Comparison of ENCODE assay signal across 8 cellular contexts in genomic region chr18:70205421-70206397, GRCh38. TPM values are rescaled to one million over a fixed set of nuclear protein-coding genes. Genes with fewer than 3 reads are reported as not detected.
DNase-seq lines count a peak whose midpoint lies in the region; ATAC-seq and TF ChIP-seq lines count a peak whose summit lies in the region.

A gene with protein sequence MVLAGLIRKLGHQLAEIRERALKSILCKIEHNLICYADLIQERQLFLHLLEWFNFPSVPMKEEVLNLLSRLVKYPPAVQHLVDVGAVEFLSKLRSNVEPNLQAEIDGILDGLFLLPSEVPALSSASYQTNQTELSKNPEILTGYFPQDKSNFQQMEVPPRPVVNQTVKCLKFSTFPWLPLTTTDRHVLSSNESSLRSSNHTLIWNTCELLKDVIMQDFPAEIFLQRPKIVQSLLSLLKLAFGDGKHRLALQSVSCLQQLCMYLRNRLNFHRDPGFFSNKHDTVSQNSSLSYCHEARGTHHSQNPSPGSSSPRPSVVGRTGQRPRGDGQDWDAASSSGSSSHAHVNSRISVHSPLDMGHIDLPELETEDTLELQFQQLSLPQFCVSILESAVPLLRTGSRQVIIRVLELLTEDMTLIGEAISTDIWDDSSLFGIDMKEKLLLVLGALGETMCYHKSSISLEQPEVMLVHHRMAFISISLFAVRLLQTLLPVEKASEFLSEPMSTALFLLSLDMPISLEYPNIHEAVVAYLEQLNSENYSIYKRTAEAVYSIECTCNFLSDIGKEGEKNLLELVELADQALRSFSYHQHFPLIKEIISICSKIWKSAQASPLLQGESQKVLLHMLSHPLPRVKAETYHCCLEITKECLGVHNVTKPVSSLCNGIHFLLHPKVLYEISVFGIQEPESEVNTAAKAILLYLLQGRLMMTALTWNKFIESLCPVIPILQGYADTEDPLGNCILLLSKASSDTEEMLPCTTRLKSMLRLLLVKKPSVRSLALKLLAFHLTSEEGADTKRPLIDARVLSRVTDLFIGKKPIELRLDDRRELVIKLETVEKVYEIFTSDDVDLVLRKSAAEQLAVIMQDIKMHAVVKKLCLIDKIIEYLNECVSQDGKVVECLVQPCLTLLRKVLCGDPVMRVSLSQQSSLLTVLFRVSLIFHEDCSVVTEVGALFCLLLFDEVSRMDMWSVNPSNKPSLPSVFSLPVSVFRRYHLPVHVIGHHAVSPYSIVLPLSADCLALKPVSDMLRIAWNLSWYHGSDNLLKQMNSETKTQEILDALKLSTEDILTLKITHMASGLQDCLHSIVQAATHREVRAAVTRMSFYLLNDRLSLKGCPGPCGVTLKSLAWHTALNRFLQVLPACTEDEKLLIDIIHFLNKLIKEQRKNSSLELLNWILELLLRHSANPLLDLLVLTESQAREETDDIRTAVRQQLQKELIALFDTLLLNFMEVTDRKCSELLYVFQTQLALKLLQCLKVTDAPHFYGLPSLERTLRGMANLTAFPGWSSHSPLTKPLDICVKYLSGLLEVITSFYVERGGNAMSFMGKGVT (N-terminal part only) (minus strand): TSS chr18:70205687. CDS start chr18:70205658, 29 bp downstream.

- peaks cover 22% of the 10 kb centered on the region for H3K79me2 ChIP-seq in OCI-LY3 (ENCODE audit: low read length)

- H3K27me3 Mint-ChIP-seq in Calu3 (ENCODE audit: unreplicated experiment) (no peaks in the 10 kb centered on the region), endothelial cell (ENCODE audit: unreplicated experiment) (no peaks in the 10 kb centered on the region)

- no TSS peak for BruUV-seq in Calu3 (replicated peaks; lab: Mats Ljungman, UMichigan)

- H3K4me1 ChIP-seq in OCI-LY3 (ENCODE audit: low read length), result peaks cover 18% of the 10 kb centered on the region

- peak within 1 kb of the TSS; percentile 98 for H2AFZ ChIP-seq in OCI-LY3 (ENCODE audit: low read depth, low read length)

- TF ChIP-seq CTCF in Calu3 (IDR thresholded peaks at IDR 0.05; ENCODE audit: unreplicated experiment) (no peak), OCI-LY3 (IDR thresholded peaks at IDR 0.05; ENCODE audit: low read depth, low read length) (no peak), endothelial cell (IDR thresholded peaks at IDR 0.05; ENCODE audit: unreplicated experiment) (no peak)

- peak; percentile 97 for ATAC-seq in GM21515 (IDR thresholded peaks at IDR 0.05; ENCODE audit: unreplicated experiment)

- H3K27ac Mint-ChIP-seq in Calu3 (ENCODE audit: unreplicated experiment) (peak within 1 kb of the TSS; percentile 95), endothelial cell (ENCODE audit: unreplicated experiment) (peak within 1 kb of the TSS; percentile 97)

- peak within 1 kb of the TSS; percentile 77 for H3K4me3 ChIP-seq in OCI-LY3 (ENCODE audit: low read length)

- H3K36me3 Mint-ChIP-seq in Calu3 (ENCODE audit: insufficient read depth, unreplicated experiment) (peaks cover 21% of the 10 kb centered on the region), endothelial cell (ENCODE audit: low read depth, unreplicated experiment) (no peaks in the 10 kb centered on the region)

- H4K20me1 ChIP-seq in OCI-LY3 (ENCODE audit: insufficient read depth, low read length), result no peaks in the 10 kb centered on the region

- peak within 1 kb of the TSS; percentile 80 for H3K27ac ChIP-seq in OCI-LY3 (ENCODE audit: low read length)

- H3K9ac ChIP-seq in OCI-LY3 (ENCODE audit: low read length), result peak within 1 kb of the TSS; percentile 78

- CTCF ChIA-PET in Calu3 (lab: Charles Lee), result interaction anchor here (0.7 to 2.1 kb wide), 2 partner anchors 10 to 251 kb away, joined by 3 to 10 read pairs; no protein-coding TSS in a partner anchor

- H3K27me3 ChIP-seq in OCI-LY3 (ENCODE audit: low read depth, low read length), result no peaks in the 10 kb centered on the region

- peak; percentile 96 for DNase-seq in Calu3
- peak; percentile 48 for DNase-seq in HuH-7 (ENCODE audit: low spot score)
- peak; percentile 97 for DNase-seq in activated CD8-positive, alpha-beta memory T cell treated with anti-CD3 and anti-CD28 coated beads, Interleukin-2, amount 50 U/mL, for 48 hours
- DNase-seq in endothelial cell (ENCODE audit: low spot score), result peak; percentile 94
- peak; percentile 97 for DNase-seq in midbrain (lab: John Stamatoyannopoulos, UW)
- DNase-seq in stimulated activated CD8-positive, alpha-beta memory T cell treated with anti-CD3 and anti-CD28 coated beads, Interleukin-2, amount 100 ng/mL, for 1 hour (ENCODE audit: low read depth in 2 of 2), result peak; percentile 81 to 85

- intact Hi-C loops in Calu3 (cut with micrococcal nuclease; ENCODE audit: unreplicated experiment), result loop anchor here (2.0 kb wide), 1 partner anchor 87 kb away; no protein-coding TSS in a partner anchor

- peaks cover 21% of the 10 kb centered on the region for H3K36me3 ChIP-seq in OCI-LY3 (replicated peaks; ENCODE audit: low read depth, low read length)

- H3K4me1 Mint-ChIP-seq in Calu3 (ENCODE audit: low read depth, unreplicated experiment) (peaks cover 18% of the 10 kb centered on the region), endothelial cell (ENCODE audit: unreplicated experiment) (peaks cover 10% of the 10 kb centered on the region)

- H3K9me3 ChIP-seq in OCI-LY3 (ENCODE audit: insufficient read depth, low read length), result no peaks in the 10 kb centered on the region

- H3K9me3 Mint-ChIP-seq in Calu3 (ENCODE audit: low read depth, unreplicated experiment) (no peaks in the 10 kb centered on the region), endothelial cell (ENCODE audit: unreplicated experiment) (no peaks in the 10 kb centered on the region)

- H3K4me3 Mint-ChIP-seq in Calu3 (ENCODE audit: low read depth, unreplicated experiment) (peak within 1 kb of the TSS; percentile 96), endothelial cell (ENCODE audit: unreplicated experiment) (peak within 1 kb of the TSS; percentile 98)

- H3K4me2 ChIP-seq in OCI-LY3 (ENCODE audit: low read length), result peak within 1 kb of the TSS; percentile 74

RNA-seq across cellular contexts. Expression of the gene that starts here (rescaled TPM):
- total RNA-seq in Calu3 (2022) (20.4 and 22.7 TPM in 2 replicates), endothelial cell (ENCODE audit: unreplicated experiment) (15.8 TPM)

Comparison
In these comparisons a context has a peak if more than half of its experiments do, and no peak if none do; other contexts are left out.
1. Peak in every context shown above with its lines: DNase-seq, ATAC-seq, H3K4me3 ChIP-seq and H3K27ac ChIP-seq.